9 cellular contexts compared by ENCODE assay signal in the genomic region with DNA sequence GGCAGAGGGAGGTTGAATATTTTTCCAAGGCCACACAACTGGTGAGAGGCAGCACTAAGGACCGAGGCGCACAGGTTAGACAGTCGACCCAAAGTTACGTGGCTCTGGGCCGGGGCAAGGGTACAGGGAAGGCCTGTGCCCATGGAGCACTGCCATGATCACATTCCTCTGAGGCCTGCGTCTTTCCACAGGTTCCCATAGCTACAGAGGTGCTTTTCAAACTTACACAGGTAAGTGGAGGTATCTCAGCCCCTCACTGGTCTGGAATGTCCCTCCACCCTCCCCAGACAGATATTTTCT. TPM values are rescaled to one million over a fixed set of nuclear protein-coding genes. Genes with fewer than 3 reads are reported as not detected.
DNase-seq lines count a peak whose midpoint lies in the region; ATAC-seq and TF ChIP-seq lines count a peak whose summit lies in the region.
"Had no signal": no experiment of that assay in that cellular context is flagged by ENCODE, and none has a peak within 500 bp of the region (broad histone marks: within the 10 kb centered on the region; RNA-seq: fewer than 3 reads in every experiment).

No MANE protein-coding gene starts in this region.

- no peak overlapping the region for H3K27ac ChIP-seq in CD4-positive, alpha-beta T cell (ENCODE audit: low read depth, low read length)
- peak overlapping the region; percentile 71 for H3K27ac ChIP-seq in RWPE1
- no peak overlapping the region for H3K27ac ChIP-seq in neural progenitor cell

- H3K4me1 ChIP-seq in neural progenitor cell: peaks cover 6% of the 10 kb centered on the region

- in situ Hi-C loops in ACHN (cut with HindIII; ENCODE audit: low pct_ligation_motif_present, low pct_unique_long_range_greater_than_20kb, low sequenced_read_pairs): no loop called here

- H3K9ac ChIP-seq in neural progenitor cell: peak overlapping the region; percentile 82

- H3K4me3 Mint-ChIP-seq in CD4-positive, alpha-beta T cell: peak overlapping the region; percentile 98
- H3K4me3 Mint-ChIP-seq in neural progenitor cell: peak overlapping the region; percentile 93

- peaks cover 36% of the 10 kb centered on the region for H3K36me3 ChIP-seq in neural progenitor cell

- peaks cover 35% of the 10 kb centered on the region for H3K4me1 Mint-ChIP-seq in CD4-positive, alpha-beta T cell (ENCODE audit: low read depth)
- peaks cover 18% of the 10 kb centered on the region for H3K4me1 Mint-ChIP-seq in neural progenitor cell

- peak overlapping the region; percentile 75 for H2AFZ ChIP-seq in neural progenitor cell (replicated peaks)

- no peaks in the 10 kb centered on the region for H3K27me3 ChIP-seq in CD4-positive, alpha-beta T cell (ENCODE audit: control insufficient read depth, insufficient read depth, low read length)
- no peaks in the 10 kb centered on the region for H3K27me3 ChIP-seq in neural progenitor cell

- no peak for DNase-seq in CD4-positive, alpha-beta T cell
- DNase-seq in RWPE1 (ENCODE audit: low spot score) (no peak), neural progenitor cell (ENCODE audit: low spot score) (no peak), DMS 273 (lab: John Stamatoyannopoulos, UW; ENCODE audit: unreplicated experiment) (no peak), ACHN (no peak), MV-4-11 (lab: John Stamatoyannopoulos, UW) (no peak)
- DNase-seq in stimulated activated CD4-positive, alpha-beta T cell treated with anti-CD3 and anti-CD28 coated beads, Interleukin-12 subunit alpha, Interleukin-12 subunit beta, amount 100 ng/mL, for 4 hours: no peak
- DNase-seq: islet precursor cell had no signal

- H3K9me3 Mint-ChIP-seq in CD4-positive, alpha-beta T cell: peaks cover 22% of the 10 kb centered on the region
- peaks cover 51% of the 10 kb centered on the region for H3K9me3 Mint-ChIP-seq in neural progenitor cell

- peak overlapping the region; percentile 78 for H3K4me3 ChIP-seq in neural progenitor cell

- CTCF ChIA-PET in CD4-positive, alpha-beta T cell (lab: Charles Lee): interaction anchor here (1.7 kb wide), 1 partner anchor 48 kb away, joined by 8 read pairs; the partner anchor contains the start of gene ZNF551
- CTCF ChIA-PET in RWPE1 (lab: Yijun Ruan, JAX): interaction anchor here (0.7 kb wide), 2 partner anchors 143 to 522 kb away, joined by 3 to 4 read pairs; no protein-coding TSS in a partner anchor

- no peaks in the 10 kb centered on the region for H4K20me1 ChIP-seq in neural progenitor cell (ENCODE audit: low read depth)

- H3K4me2 ChIP-seq in neural progenitor cell: peak overlapping the region; percentile 84

- intact Hi-C loops in CD4-positive, alpha-beta T cell (cut with DNase I, micrococcal nuclease): loop anchor here (1.0 to 5.0 kb wide), 7 partner anchors 19 to 524 kb away; partner anchors contain the start of genes ZNF134 (in 2 of the 2), ZNF416 (in 2 of the 2), ZNF417 (in 1 of the 2) and ZNF551 (in 1 of the 2)

- H3K9me3 ChIP-seq in CD4-positive, alpha-beta T cell (ENCODE audit: control insufficient read depth, low read length): peaks cover 28% of the 10 kb centered on the region
- peaks cover 15% of the 10 kb centered on the region for H3K9me3 ChIP-seq in neural progenitor cell (ENCODE audit: low read depth)

- no peaks in the 10 kb centered on the region for H3K27me3 Mint-ChIP-seq in CD4-positive, alpha-beta T cell
- peaks cover 3% of the 10 kb centered on the region for H3K27me3 Mint-ChIP-seq in neural progenitor cell (ENCODE audit: insufficient read depth, low read depth)

- H3K27ac Mint-ChIP-seq in CD4-positive, alpha-beta T cell: peak overlapping the region; percentile 76
- peak overlapping the region; percentile 12 for H3K27ac Mint-ChIP-seq in neural progenitor cell

- peaks cover 70% of the 10 kb centered on the region for H3K36me3 Mint-ChIP-seq in CD4-positive, alpha-beta T cell (ENCODE audit: low read depth)
- peaks cover 65% of the 10 kb centered on the region for H3K36me3 Mint-ChIP-seq in neural progenitor cell

- TF ChIP-seq CTCF in CD4-positive, alpha-beta T cell (IDR thresholded peaks at IDR 0.05): no peak
- TF ChIP-seq CTCF in RWPE1 (conservative IDR thresholded peaks at IDR 0.05; ENCODE audit: low read depth) (no peak), neural progenitor cell (IDR thresholded peaks at IDR 0.05) (no peak)

- peaks cover 22% of the 10 kb centered on the region for H3K79me2 ChIP-seq in neural progenitor cell (ENCODE audit: low read depth)

- POLR2A ChIA-PET in CD4-positive, alpha-beta T cell (lab: Charles Lee): interaction anchor here (0.6 to 2.3 kb wide), 14 partner anchors 9 to 550 kb away, joined by 3 to 13 read pairs (median 4); partner anchors contain the start of genes ZNF134, ZNF154, ZNF274 and ZNF304
- POLR2A ChIA-PET in RWPE1 (lab: Yijun Ruan, JAX; ENCODE audit: low non-redundant PET): no interaction called here

- H3F3A ChIP-seq in neural progenitor cell (ENCODE audit: low read depth): no peaks in the 10 kb centered on the region

- ATAC-seq in CD4-positive, alpha-beta T cell (ENCODE audit: poor library complexity): no peak
- ATAC-seq in esophagus mucosa: peak; percentile 14

RNA-seq across cellular contexts. Expression of gene ZNF211, which starts 0.8 kb away (rescaled TPM):
- 10 to 100 TPM; 29.3 to 30.5 TPM for total RNA-seq in CD4-positive, alpha-beta T cell
- 4.0 TPM for total RNA-seq in esophagus mucosa
- total RNA-seq in neural progenitor cell (ENCODE audit: low replicate concordance): 27.0 and 42.1 TPM in 2 replicates

RNA-seq across cellular contexts. Expression of gene ZNF134, which starts 19.7 kb away (rescaled TPM):
- total RNA-seq in CD4-positive, alpha-beta T cell: 10 to 100 TPM; 24.6 to 25.7 TPM
- 9.6 TPM for total RNA-seq in esophagus mucosa
- total RNA-seq in neural progenitor cell (ENCODE audit: low replicate concordance): 40.8 and 55.3 TPM in 2 replicates

RNA-seq across cellular contexts. Expression of gene ZNF530, which starts 34.1 kb away (rescaled TPM):
- total RNA-seq in CD4-positive, alpha-beta T cell: 1 to 10 TPM; 2.7 to 3.4 TPM
- total RNA-seq in esophagus mucosa (2.1 TPM), neural progenitor cell (ENCODE audit: low replicate concordance) (10.5 and 20.4 TPM in 2 replicates)

RNA-seq across cellular contexts. Expression of gene ZSCAN4, which starts 35.0 kb away (rescaled TPM):
- not detected for total RNA-seq in CD4-positive, alpha-beta T cell
- total RNA-seq in esophagus mucosa (not detected), neural progenitor cell (ENCODE audit: low replicate concordance) (not detected in 2 replicates)

RNA-seq across cellular contexts. Expression of gene ZNF551, which starts 48.0 kb away (rescaled TPM):
- 10 to 100 TPM; 11.4 to 11.6 TPM for total RNA-seq in CD4-positive, alpha-beta T cell
- 4.9 TPM for total RNA-seq in esophagus mucosa
- 31.7 and 36.7 TPM in 2 replicates for total RNA-seq in neural progenitor cell (ENCODE audit: low replicate concordance)
